Comparison of ENCODE assay signal across 12 cellular contexts in the genomic region with DNA sequence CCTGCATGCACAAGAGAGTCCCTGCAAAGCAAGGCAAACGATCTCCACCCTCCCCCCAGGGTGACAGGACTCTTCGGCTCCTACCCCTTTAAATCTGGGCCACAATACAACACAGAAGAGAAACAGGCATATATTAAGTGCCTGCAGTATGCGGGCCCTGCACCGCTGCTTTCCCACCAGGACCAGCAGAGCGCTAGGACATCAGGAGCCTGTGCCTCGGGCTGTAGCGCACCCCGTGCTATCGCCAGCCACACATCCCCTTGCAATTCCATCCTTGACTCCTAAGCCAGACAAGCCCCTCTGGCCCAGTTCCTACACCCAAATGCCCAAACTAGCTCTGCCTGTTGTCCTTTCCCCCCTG. TPM values are rescaled to one million over a fixed set of nuclear protein-coding genes. Genes with fewer than 3 reads are reported as not detected.
DNase-seq lines count a peak whose midpoint lies in the region; ATAC-seq, FAIRE-seq and TF ChIP-seq lines count a peak whose summit lies in the region.
"Had no signal": no experiment of that assay in that cellular context is flagged by ENCODE, and none has a peak within 500 bp of the region (broad histone marks: within the 10 kb centered on the region; RNA-seq: fewer than 3 reads in every experiment).

No MANE protein-coding gene starts in this region.

- no peak for TF ChIP-seq POLR2A in testis (IDR thresholded peaks at IDR 0.05)

- WGBS in hepatocyte (ENCODE audit: low lambda C conversion rate, missing lambda C conversion rate): 60% methylated on average over 9 of the region's 9 CpGs
- WGBS in testis, 2 donors: 46 to 52% methylated on average over 9 of the region's 9 CpGs

- H3K4me2 ChIP-seq in astrocyte (ENCODE audit: low read length): peak overlapping the region; percentile 70
- H3K4me2 ChIP-seq in skeletal muscle satellite cell (ENCODE audit: low read length): no peak overlapping the region
- no peak overlapping the region for H3K4me2 ChIP-seq in hepatocyte

- H3K4me3 ChIP-seq in astrocyte (ENCODE audit: insufficient read depth, low read depth, low read length): no peak overlapping the region
- H3K4me3 ChIP-seq in skeletal muscle satellite cell (ENCODE audit: low read length): no peak overlapping the region
- H3K4me3 ChIP-seq in hepatocyte: no peak overlapping the region
- no peak overlapping the region for H3K4me3 ChIP-seq in testis

- DNase-seq in HFFc6 (no peak), astrocyte (ENCODE audit: low read depth) (no peak), hepatocyte (ENCODE audit: low spot score) (no peak), NCI-H1092 (lab: John Stamatoyannopoulos, UW) (no peak), SHP77 treated with DMSO at 0.1 percent for 48 hours (lab: John Stamatoyannopoulos, UW) (no peak), testis (no peak)
- DNase-seq: Kasumi-1, NCI-H2171 had no signal

- H3K27ac ChIP-seq in astrocyte (ENCODE audit: low read depth, low read length): no peak overlapping the region
- H3K27ac ChIP-seq in hepatocyte: no peak overlapping the region
- no peak overlapping the region for H3K27ac ChIP-seq in testis
- H3K27ac ChIP-seq: neutrophil had no signal

- H3K36me3 ChIP-seq in astrocyte (ENCODE audit: insufficient read depth, low read length) (no peaks in the 10 kb centered on the region), skeletal muscle satellite cell (ENCODE audit: insufficient read depth, low read length) (no peaks in the 10 kb centered on the region), hepatocyte (replicated peaks; ENCODE audit: insufficient read depth, low read depth) (no peaks in the 10 kb centered on the region), testis (ENCODE audit: low read depth, missing control alignments) (no peaks in the 10 kb centered on the region)
- H3K36me3 ChIP-seq: neutrophil had no signal

- H3K27ac Mint-ChIP-seq in HFFc6 (peak overlapping the region; percentile 22), astrocyte (ENCODE audit: unreplicated experiment) (no peak overlapping the region)

- H3K9me3 Mint-ChIP-seq in HFFc6 (no peaks in the 10 kb centered on the region), astrocyte (ENCODE audit: unreplicated experiment) (no peaks in the 10 kb centered on the region)

- H3K4me1 ChIP-seq in astrocyte (ENCODE audit: insufficient read depth, low read length) (peaks cover 66% of the 10 kb centered on the region), skeletal muscle satellite cell (ENCODE audit: control insufficient read depth, insufficient read depth, low read length) (peaks cover 88% of the 10 kb centered on the region), hepatocyte (ENCODE audit: insufficient read depth) (peaks cover 3% of the 10 kb centered on the region), testis (peaks cover 9% of the 10 kb centered on the region)

- no peaks in the 10 kb centered on the region for H4K20me1 ChIP-seq in astrocyte (ENCODE audit: insufficient read depth, low read length)
- H4K20me1 ChIP-seq in hepatocyte (ENCODE audit: insufficient read depth, poor library complexity, severe bottlenecking): no peaks in the 10 kb centered on the region

- H2AFZ ChIP-seq in astrocyte (ENCODE audit: low read depth, low read length) (no peak overlapping the region), hepatocyte (no peak overlapping the region)

- H3K79me2 ChIP-seq in astrocyte (ENCODE audit: insufficient read depth, low read length) (peaks cover 4% of the 10 kb centered on the region), hepatocyte (no peaks in the 10 kb centered on the region)

- no peaks in the 10 kb centered on the region for H3K9me2 ChIP-seq in hepatocyte (replicated peaks; ENCODE audit: insufficient read depth)

- peaks cover 1% of the 10 kb centered on the region; the same call in 1 of the 2 replicates for H3K27me3 Mint-ChIP-seq in HFFc6 (ENCODE audit: insufficient read depth)
- no peaks in the 10 kb centered on the region for H3K27me3 Mint-ChIP-seq in astrocyte (ENCODE audit: low read depth, unreplicated experiment)

- intact Hi-C loops in testis (cut with DNase I; ENCODE audit: low total_unique reads): loop anchor here (5.0 kb wide), 1 partner anchor 126 kb away; no protein-coding TSS in a partner anchor

- H3K4me1 Mint-ChIP-seq in HFFc6 (ENCODE audit: low read depth) (peaks cover 97% of the 10 kb centered on the region), astrocyte (ENCODE audit: low read depth, unreplicated experiment) (peaks cover 54% of the 10 kb centered on the region)

- no peaks in the 10 kb centered on the region for H3K9me3 ChIP-seq in astrocyte (ENCODE audit: insufficient read depth, low read depth, low read length)
- no peaks in the 10 kb centered on the region for H3K9me3 ChIP-seq in skeletal muscle satellite cell (replicated peaks; ENCODE audit: low read length)
- H3K9me3 ChIP-seq in hepatocyte (ENCODE audit: low read depth): no peaks in the 10 kb centered on the region
- no peaks in the 10 kb centered on the region for H3K9me3 ChIP-seq in testis
- H3K9me3 ChIP-seq: neutrophil had no signal

- peak; percentile 5 for ATAC-seq in GM18502 (IDR thresholded peaks at IDR 0.05; ENCODE audit: poor library complexity, unreplicated experiment)

- H3K9ac ChIP-seq in astrocyte (ENCODE audit: low read length): no peak overlapping the region
- H3K9ac ChIP-seq in skeletal muscle satellite cell (ENCODE audit: low read depth, low read length): peak overlapping the region; percentile 1

- H3K4me3 Mint-ChIP-seq in HFFc6 (peak overlapping the region; percentile 14; the same call in 1 of the 2 replicates), astrocyte (ENCODE audit: unreplicated experiment) (no peak overlapping the region)

- TF ChIP-seq CTCF in HFFc6 (IDR thresholded peaks at IDR 0.05): no peak; the same call in none of the 2 replicates
- no peak for TF ChIP-seq CTCF in astrocyte (IDR thresholded peaks at IDR 0.05; ENCODE audit: insufficient read depth, low read depth, low read length)
- no peak for TF ChIP-seq CTCF in hepatocyte (IDR thresholded peaks at IDR 0.05; ENCODE audit: poor library complexity)
- TF ChIP-seq CTCF in testis (IDR thresholded peaks at IDR 0.05): no peak

- H3K36me3 Mint-ChIP-seq in HFFc6 (ENCODE audit: low read depth) (no peaks in the 10 kb centered on the region), astrocyte (ENCODE audit: low read depth, unreplicated experiment) (no peaks in the 10 kb centered on the region)

- FAIRE-seq in astrocyte (lab: Jason Lieb, UNC): no peak

- H3K27me3 ChIP-seq in astrocyte (ENCODE audit: insufficient read depth, low read length) (no peaks in the 10 kb centered on the region), skeletal muscle satellite cell (ENCODE audit: control insufficient read depth, insufficient read depth, low read length) (no peaks in the 10 kb centered on the region), hepatocyte (peaks cover 12% of the 10 kb centered on the region), testis (no peaks in the 10 kb centered on the region)

RNA-seq across cellular contexts. Expression of a gene that starts 4.1 kb away (rescaled TPM):
- total RNA-seq in HFFc6 (2021; fragmentation: NEBNext Ultra II Directional; extraction: Animal tissue kit (Norgen Biotek cat#: 25700)): 1 to 10 TPM; 5.5 to 7.2 (median 6.4) TPM
- total RNA-seq in astrocyte (0.95 and 3.0 TPM in 2 replicates), hepatocyte (1.4 and 1.9 TPM in 2 replicates), testis (10 to 100 TPM in 1 of 2 donors, 1 to 10 TPM in 1; 6.6 to 13.0 TPM)
- total RNA-seq in skeletal muscle satellite cell (2012; rRNA removed): 36.7 and 37.5 TPM in 2 replicates
- polyA plus RNA-seq in hepatocyte (1.1 and 3.3 TPM in 2 replicates), testis (ENCODE audit: insufficient read depth, low read depth, low replicate concordance) (16.5 TPM)
- total RNA-seq: T-helper 2 cell treated with Interferon-gamma antibody and Interleukin-4, amounts not matched to agents 100 ng/mL and 5 ng/mL, for 36 hours had no signal
